Comparison of ENCODE assay signal across 1 cellular context in the genomic region with DNA sequence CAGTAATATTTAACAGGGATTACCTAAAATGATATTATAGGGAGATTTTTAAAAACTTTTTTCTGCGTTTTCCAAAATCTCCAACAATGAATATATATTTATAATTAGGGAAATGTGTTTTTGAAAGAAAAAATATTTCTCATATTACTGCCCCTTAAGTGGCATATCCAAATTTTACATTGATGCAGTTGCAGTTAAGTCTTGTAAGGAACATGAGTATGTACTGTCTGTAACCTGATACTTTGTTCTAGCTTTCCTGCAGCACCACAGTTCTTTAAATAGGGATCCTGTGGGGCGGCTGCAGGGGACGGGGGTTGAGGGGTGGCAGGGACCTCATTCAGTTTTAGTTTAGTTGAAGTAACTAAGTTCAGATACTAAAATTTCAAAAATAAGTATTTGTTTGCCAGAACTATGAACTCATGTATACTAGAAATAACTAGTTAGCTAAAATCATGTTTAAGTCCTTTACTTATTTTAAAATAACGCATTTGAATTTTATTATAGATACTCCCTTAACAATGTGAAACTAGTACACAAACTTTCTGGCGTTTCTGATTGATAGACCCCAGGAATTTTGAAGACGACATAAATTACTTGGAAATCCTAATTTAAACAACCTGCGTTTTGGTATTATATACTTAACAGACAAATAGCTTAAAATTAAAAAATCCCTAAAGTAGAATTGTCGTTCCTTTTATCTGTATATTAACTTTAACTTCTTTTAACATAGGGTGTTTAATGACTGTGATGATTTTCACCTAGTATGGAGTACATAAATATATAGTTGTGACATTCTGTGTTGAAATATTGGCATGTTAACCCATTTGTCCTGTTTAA.
A peak's percentile ranks its signal among the peaks of the same experiment; 100 is the strongest.
TF ChIP-seq lines count a peak whose summit lies in the region.

No MANE protein-coding gene starts in this region.

TF ChIP-seq in HEK293, 187 proteins besides CTCF, POLR2A, EP300 and RAD21 (continued from another document and continues in another):
- peak; percentile 73 for TF ChIP-seq GLIS2 (tag by site-specific recombination; IDR thresholded peaks at IDR 0.05)
- TF ChIP-seq PRDM10 (tag by site-specific recombination; IDR thresholded peaks at IDR 0.05), result peak; percentile 34; the same call in 1 of the 2 replicates
- TF ChIP-seq ZNF529 (tag by site-specific recombination; IDR thresholded peaks at IDR 0.05; ENCODE audit: insufficient replicate concordance), result no peak
- TF ChIP-seq, protein P1, sequence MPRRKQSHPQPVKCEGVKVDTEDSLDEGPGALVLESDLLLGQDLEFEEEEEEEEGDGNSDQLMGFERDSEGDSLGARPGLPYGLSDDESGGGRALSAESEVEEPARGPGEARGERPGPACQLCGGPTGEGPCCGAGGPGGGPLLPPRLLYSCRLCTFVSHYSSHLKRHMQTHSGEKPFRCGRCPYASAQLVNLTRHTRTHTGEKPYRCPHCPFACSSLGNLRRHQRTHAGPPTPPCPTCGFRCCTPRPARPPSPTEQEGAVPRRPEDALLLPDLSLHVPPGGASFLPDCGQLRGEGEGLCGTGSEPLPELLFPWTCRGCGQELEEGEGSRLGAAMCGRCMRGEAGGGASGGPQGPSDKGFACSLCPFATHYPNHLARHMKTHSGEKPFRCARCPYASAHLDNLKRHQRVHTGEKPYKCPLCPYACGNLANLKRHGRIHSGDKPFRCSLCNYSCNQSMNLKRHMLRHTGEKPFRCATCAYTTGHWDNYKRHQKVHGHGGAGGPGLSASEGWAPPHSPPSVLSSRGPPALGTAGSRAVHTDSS (tag by site-specific recombination; IDR thresholded peaks at IDR 0.05), result 0 out of 2 replicates have a peak, but pooled peaks have one; percentile 24
- peak; percentile 15; the same call in 1 of the 2 replicates for TF ChIP-seq ZSCAN30 (tag by site-specific recombination; IDR thresholded peaks at IDR 0.05)
- TF ChIP-seq ZNF23 (tag by site-specific recombination; IDR thresholded peaks at IDR 0.05; ENCODE audit: borderline replicate concordance), result no peak
- no peak for TF ChIP-seq ZNF514 (tag by site-specific recombination; IDR thresholded peaks at IDR 0.05)
- no peak for TF ChIP-seq ZNF558 (tag by site-specific recombination; IDR thresholded peaks at IDR 0.05)
- 0 out of 2 replicates have a peak, but pooled peaks have one; percentile 53 for TF ChIP-seq ZNF692 (tag by site-specific recombination; IDR thresholded peaks at IDR 0.05)
- no peak for TF ChIP-seq ZNF341 (tag by site-specific recombination; IDR thresholded peaks at IDR 0.05; ENCODE audit: low read depth)
- no peak for TF ChIP-seq ZNF214 (tag by site-specific recombination; IDR thresholded peaks at IDR 0.05; ENCODE audit: borderline replicate concordance)
- TF ChIP-seq, protein P2, sequence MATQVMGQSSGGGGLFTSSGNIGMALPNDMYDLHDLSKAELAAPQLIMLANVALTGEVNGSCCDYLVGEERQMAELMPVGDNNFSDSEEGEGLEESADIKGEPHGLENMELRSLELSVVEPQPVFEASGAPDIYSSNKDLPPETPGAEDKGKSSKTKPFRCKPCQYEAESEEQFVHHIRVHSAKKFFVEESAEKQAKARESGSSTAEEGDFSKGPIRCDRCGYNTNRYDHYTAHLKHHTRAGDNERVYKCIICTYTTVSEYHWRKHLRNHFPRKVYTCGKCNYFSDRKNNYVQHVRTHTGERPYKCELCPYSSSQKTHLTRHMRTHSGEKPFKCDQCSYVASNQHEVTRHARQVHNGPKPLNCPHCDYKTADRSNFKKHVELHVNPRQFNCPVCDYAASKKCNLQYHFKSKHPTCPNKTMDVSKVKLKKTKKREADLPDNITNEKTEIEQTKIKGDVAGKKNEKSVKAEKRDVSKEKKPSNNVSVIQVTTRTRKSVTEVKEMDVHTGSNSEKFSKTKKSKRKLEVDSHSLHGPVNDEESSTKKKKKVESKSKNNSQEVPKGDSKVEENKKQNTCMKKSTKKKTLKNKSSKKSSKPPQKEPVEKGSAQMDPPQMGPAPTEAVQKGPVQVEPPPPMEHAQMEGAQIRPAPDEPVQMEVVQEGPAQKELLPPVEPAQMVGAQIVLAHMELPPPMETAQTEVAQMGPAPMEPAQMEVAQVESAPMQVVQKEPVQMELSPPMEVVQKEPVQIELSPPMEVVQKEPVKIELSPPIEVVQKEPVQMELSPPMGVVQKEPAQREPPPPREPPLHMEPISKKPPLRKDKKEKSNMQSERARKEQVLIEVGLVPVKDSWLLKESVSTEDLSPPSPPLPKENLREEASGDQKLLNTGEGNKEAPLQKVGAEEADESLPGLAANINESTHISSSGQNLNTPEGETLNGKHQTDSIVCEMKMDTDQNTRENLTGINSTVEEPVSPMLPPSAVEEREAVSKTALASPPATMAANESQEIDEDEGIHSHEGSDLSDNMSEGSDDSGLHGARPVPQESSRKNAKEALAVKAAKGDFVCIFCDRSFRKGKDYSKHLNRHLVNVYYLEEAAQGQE (tag by site-specific recombination; IDR thresholded peaks at IDR 0.05), result peak; percentile 47
- no peak for TF ChIP-seq SALL2 (tag by site-specific recombination; IDR thresholded peaks at IDR 0.05; ENCODE audit: borderline replicate concordance)
- no peak for TF ChIP-seq ZFP41 (tag by site-specific recombination; IDR thresholded peaks at IDR 0.05; ENCODE audit: borderline replicate concordance)
- peak; percentile 89 for TF ChIP-seq MZF1 (tag by site-specific recombination; IDR thresholded peaks at IDR 0.05; ENCODE audit: borderline replicate concordance)
- TF ChIP-seq ZNF366 (tag by site-specific recombination; conservative IDR thresholded peaks at IDR 0.05), result peak; percentile 38; the same call in 1 of the 2 replicates
- peak; percentile 64 for TF ChIP-seq KLF10 (tag by site-specific recombination; IDR thresholded peaks at IDR 0.05)
- TF ChIP-seq ZNF391 (tag by site-specific recombination; IDR thresholded peaks at IDR 0.05; ENCODE audit: borderline replicate concordance, low read depth), result no peak
- TF ChIP-seq, protein P3, sequence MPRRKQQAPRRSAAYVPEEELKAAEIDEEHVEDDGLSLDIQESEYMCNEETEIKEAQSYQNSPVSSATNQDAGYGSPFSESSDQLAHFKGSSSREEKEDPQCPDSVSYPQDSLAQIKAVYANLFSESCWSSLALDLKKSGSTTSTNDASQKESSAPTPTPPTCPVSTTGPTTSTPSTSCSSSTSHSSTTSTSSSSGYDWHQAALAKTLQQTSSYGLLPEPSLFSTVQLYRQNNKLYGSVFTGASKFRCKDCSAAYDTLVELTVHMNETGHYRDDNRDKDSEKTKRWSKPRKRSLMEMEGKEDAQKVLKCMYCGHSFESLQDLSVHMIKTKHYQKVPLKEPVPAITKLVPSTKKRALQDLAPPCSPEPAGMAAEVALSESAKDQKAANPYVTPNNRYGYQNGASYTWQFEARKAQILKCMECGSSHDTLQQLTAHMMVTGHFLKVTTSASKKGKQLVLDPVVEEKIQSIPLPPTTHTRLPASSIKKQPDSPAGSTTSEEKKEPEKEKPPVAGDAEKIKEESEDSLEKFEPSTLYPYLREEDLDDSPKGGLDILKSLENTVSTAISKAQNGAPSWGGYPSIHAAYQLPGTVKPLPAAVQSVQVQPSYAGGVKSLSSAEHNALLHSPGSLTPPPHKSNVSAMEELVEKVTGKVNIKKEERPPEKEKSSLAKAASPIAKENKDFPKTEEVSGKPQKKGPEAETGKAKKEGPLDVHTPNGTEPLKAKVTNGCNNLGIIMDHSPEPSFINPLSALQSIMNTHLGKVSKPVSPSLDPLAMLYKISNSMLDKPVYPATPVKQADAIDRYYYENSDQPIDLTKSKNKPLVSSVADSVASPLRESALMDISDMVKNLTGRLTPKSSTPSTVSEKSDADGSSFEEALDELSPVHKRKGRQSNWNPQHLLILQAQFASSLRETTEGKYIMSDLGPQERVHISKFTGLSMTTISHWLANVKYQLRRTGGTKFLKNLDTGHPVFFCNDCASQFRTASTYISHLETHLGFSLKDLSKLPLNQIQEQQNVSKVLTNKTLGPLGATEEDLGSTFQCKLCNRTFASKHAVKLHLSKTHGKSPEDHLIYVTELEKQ (tag by site-specific recombination; IDR thresholded peaks at IDR 0.05; ENCODE audit: borderline replicate concordance), result 0 out of 2 replicates have a peak, but pooled peaks have one; percentile 9
- TF ChIP-seq ZBTB44 (tag by site-specific recombination; IDR thresholded peaks at IDR 0.05), result peak; percentile 86
- TF ChIP-seq ZNF426 (tag by site-specific recombination; IDR thresholded peaks at IDR 0.05), result no peak
- no peak; the same call in 1 of the 2 replicates for TF ChIP-seq SP3 (tag by site-specific recombination; IDR thresholded peaks at IDR 0.05)
- TF ChIP-seq, protein P4, sequence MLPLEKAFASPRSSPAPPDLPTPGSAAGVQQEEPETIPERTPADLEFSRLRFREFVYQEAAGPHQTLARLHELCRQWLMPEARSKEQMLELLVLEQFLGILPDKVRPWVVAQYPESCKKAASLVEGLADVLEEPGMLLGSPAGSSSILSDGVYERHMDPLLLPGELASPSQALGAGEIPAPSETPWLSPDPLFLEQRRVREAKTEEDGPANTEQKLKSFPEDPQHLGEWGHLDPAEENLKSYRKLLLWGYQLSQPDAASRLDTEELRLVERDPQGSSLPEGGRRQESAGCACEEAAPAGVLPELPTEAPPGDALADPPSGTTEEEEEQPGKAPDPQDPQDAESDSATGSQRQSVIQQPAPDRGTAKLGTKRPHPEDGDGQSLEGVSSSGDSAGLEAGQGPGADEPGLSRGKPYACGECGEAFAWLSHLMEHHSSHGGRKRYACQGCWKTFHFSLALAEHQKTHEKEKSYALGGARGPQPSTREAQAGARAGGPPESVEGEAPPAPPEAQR (tag by site-specific recombination; IDR thresholded peaks at IDR 0.05), result no peak
- peak; percentile 95 for TF ChIP-seq ZNF600 (tag by site-specific recombination; IDR thresholded peaks at IDR 0.05)
- TF ChIP-seq ZNF549 (tag by site-specific recombination; IDR thresholded peaks at IDR 0.05), result no peak
- peak; percentile 39; the same call in 1 of the 2 replicates for TF ChIP-seq OSR2 (tag by site-specific recombination; IDR thresholded peaks at IDR 0.05)
- TF ChIP-seq, protein P5, sequence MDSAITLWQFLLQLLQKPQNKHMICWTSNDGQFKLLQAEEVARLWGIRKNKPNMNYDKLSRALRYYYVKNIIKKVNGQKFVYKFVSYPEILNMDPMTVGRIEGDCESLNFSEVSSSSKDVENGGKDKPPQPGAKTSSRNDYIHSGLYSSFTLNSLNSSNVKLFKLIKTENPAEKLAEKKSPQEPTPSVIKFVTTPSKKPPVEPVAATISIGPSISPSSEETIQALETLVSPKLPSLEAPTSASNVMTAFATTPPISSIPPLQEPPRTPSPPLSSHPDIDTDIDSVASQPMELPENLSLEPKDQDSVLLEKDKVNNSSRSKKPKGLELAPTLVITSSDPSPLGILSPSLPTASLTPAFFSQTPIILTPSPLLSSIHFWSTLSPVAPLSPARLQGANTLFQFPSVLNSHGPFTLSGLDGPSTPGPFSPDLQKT (IDR thresholded peaks at IDR 0.05; ENCODE audit: borderline replicate concordance, low read depth, low read length), result no peak
- TF ChIP-seq ZNF335 (tag by site-specific recombination; conservative IDR thresholded peaks at IDR 0.05), result peak; percentile 27; the same call in 1 of the 2 replicates
- no peak for TF ChIP-seq ZFHX2 (tag by site-specific recombination; conservative IDR thresholded peaks at IDR 0.05)
- 0 out of 2 replicates have a peak, but pooled peaks have one; percentile 62 for TF ChIP-seq ZNF561 (tag by site-specific recombination; IDR thresholded peaks at IDR 0.05; ENCODE audit: borderline replicate concordance)
- no peak for TF ChIP-seq SCRT1 (tag by site-specific recombination; IDR thresholded peaks at IDR 0.05; ENCODE audit: borderline replicate concordance)
- TF ChIP-seq BCL11A (tag by site-specific recombination; IDR thresholded peaks at IDR 0.05; ENCODE audit: low read depth), result no peak
- TF ChIP-seq ZIC2 (tag by site-specific recombination; IDR thresholded peaks at IDR 0.05), result no peak
- peak; percentile 92 for TF ChIP-seq ZBTB48 (tag by site-specific recombination; IDR thresholded peaks at IDR 0.05)
- TF ChIP-seq ZNF37A (tag by site-specific recombination; IDR thresholded peaks at IDR 0.05), result no peak
- no peak for TF ChIP-seq ZNF433 (tag by site-specific recombination; IDR thresholded peaks at IDR 0.05; ENCODE audit: low read depth)
